Comparison of ENCODE assay signal across 13 cellular contexts in the genomic region with DNA sequence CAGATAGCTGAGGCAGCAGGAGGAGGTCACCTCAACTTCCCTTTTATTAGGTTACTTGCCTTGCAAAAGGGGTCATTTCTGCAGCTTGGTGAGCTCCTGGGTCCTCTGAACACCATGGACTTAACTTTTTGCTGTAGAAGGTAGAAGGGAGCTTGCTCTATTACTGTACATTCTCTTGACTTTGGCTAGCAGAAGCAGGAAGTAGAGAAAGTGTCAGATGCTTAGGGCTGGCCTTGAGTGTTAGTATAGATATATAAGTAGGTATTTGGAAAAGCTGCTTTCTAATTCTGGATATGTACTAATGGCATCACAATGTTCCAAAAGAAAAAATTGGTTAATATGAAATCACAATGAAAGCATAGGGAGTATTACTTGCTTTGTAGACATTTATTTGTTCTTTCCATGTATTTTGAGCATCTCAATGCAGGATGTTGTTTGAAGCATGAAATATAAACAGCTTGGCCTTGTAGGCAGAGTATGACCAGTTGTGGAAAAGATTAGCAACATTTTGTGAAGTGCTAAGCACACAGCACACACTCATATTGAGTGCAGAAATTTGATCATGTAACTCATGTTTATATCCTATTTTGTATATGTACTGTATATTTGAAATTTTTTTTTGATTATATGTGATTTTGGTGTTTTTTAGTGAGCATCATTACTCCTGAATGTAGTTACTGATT.
DNase-seq lines count a peak whose midpoint lies in the region; ATAC-seq and TF ChIP-seq lines count a peak whose summit lies in the region.
"Had no signal": no experiment of that assay in that cellular context is flagged by ENCODE, and none has a peak within 500 bp of the region (broad histone marks: within the 10 kb centered on the region; RNA-seq: fewer than 3 reads in every experiment).

No MANE protein-coding gene starts in this region.

- no peaks in the 10 kb centered on the region for H3K27me3 ChIP-seq in smooth muscle cell (ENCODE audit: low read depth)
- H3K27me3 ChIP-seq in dorsolateral prefrontal cortex, result no peaks in the 10 kb centered on the region

- peaks cover 95% of the 10 kb centered on the region for H3K79me2 ChIP-seq in smooth muscle cell (ENCODE audit: low read depth)

- H3K4me1 ChIP-seq in smooth muscle cell (ENCODE audit: low read depth), result no peaks in the 10 kb centered on the region
- H3K4me1 ChIP-seq: parathyroid adenoma had no signal

- H3K4me3 ChIP-seq in smooth muscle cell (no peak overlapping the region), dorsolateral prefrontal cortex (no peak overlapping the region)

- TF ChIP-seq CTCF in smooth muscle cell (IDR thresholded peaks at IDR 0.05; ENCODE audit: borderline replicate concordance, insufficient read depth, poor library complexity, severe bottlenecking), result no peak
- TF ChIP-seq CTCF in dorsolateral prefrontal cortex (IDR thresholded peaks at IDR 0.05 in 54 of 56, conservative IDR thresholded peaks at IDR 0.05 in 2 of 56; ENCODE audit: low read depth in 1 of 56, partially characterized antibody in 56 of 56), result no peak
- TF ChIP-seq CTCF in MCF 10A (IDR thresholded peaks at IDR 0.05; ENCODE audit: unreplicated experiment), result no peak

- H3K9me3 ChIP-seq in T-helper 17 cell (ENCODE audit: control insufficient read depth, low read length, poor library complexity, severe bottlenecking), result no peaks in the 10 kb centered on the region
- no peaks in the 10 kb centered on the region for H3K9me3 ChIP-seq in smooth muscle cell (replicated peaks; ENCODE audit: low read depth)

- no peaks in the 10 kb centered on the region for H3K27me3 Mint-ChIP-seq in activated naive CD4-positive, alpha-beta T cell treated with anti-CD3 and anti-CD28 coated beads, Interleukin-2, amount 50 U/mL, for 24 hours
- H3K27me3 Mint-ChIP-seq in activated naive CD4-positive, alpha-beta T cell treated with anti-CD3 and anti-CD28 coated beads for 36 hours (ENCODE audit: low read depth), result no peaks in the 10 kb centered on the region
- H3K27me3 Mint-ChIP-seq in T-helper 17 cell (no peaks in the 10 kb centered on the region), immature natural killer cell (ENCODE audit: low read depth in 3 of 3) (peaks cover 0 to 3% (median 0%) of the 10 kb centered on the region in 3 donors), MCF 10A (ENCODE audit: insufficient read depth, unreplicated experiment) (no peaks in the 10 kb centered on the region)

- no peak overlapping the region for H2AFZ ChIP-seq in smooth muscle cell (ENCODE audit: low read depth)
- H2AFZ ChIP-seq: parathyroid adenoma had no signal

- peaks cover 10% of the 10 kb centered on the region for H3K36me3 Mint-ChIP-seq in activated naive CD4-positive, alpha-beta T cell treated with anti-CD3 and anti-CD28 coated beads, Interleukin-2, amount 50 U/mL, for 24 hours
- peaks cover 15% of the 10 kb centered on the region for H3K36me3 Mint-ChIP-seq in activated naive CD4-positive, alpha-beta T cell treated with anti-CD3 and anti-CD28 coated beads for 36 hours (ENCODE audit: low read depth)
- H3K36me3 Mint-ChIP-seq in T-helper 17 cell (ENCODE audit: low read depth) (no peaks in the 10 kb centered on the region), immature natural killer cell (peaks cover under 1 to 6% (median under 1%) of the 10 kb centered on the region in 3 donors), MCF 10A (ENCODE audit: insufficient read depth, unreplicated experiment) (peaks cover 29% of the 10 kb centered on the region)

- peak overlapping the region; percentile 66 for H3K27ac Mint-ChIP-seq in activated naive CD4-positive, alpha-beta T cell treated with anti-CD3 and anti-CD28 coated beads, Interleukin-2, amount 50 U/mL, for 24 hours
- H3K27ac Mint-ChIP-seq in activated naive CD4-positive, alpha-beta T cell treated with anti-CD3 and anti-CD28 coated beads for 36 hours, result no peak overlapping the region
- H3K27ac Mint-ChIP-seq in T-helper 17 cell (peak overlapping the region; percentile 65), immature natural killer cell (peak overlapping the region in 5 of 6 donors; percentile 39 to 77 (median 50)), MCF 10A (ENCODE audit: low read depth, unreplicated experiment) (no peak overlapping the region)

- POLR2A ChIA-PET in MCF 10A (lab: Yijun Ruan, JAX), result interaction anchor here (0.7 to 1.6 kb wide), 4 partner anchors 11 to 208 kb away, joined by 3 to 9 read pairs (median 4); a partner anchor contains a TSS

- H3K4me1 Mint-ChIP-seq in activated naive CD4-positive, alpha-beta T cell treated with anti-CD3 and anti-CD28 coated beads, Interleukin-2, amount 50 U/mL, for 24 hours, result peaks cover 72% of the 10 kb centered on the region
- peaks cover 56% of the 10 kb centered on the region for H3K4me1 Mint-ChIP-seq in activated naive CD4-positive, alpha-beta T cell treated with anti-CD3 and anti-CD28 coated beads for 36 hours (ENCODE audit: low read depth)
- peaks cover 39% of the 10 kb centered on the region for H3K4me1 Mint-ChIP-seq in T-helper 17 cell
- peaks cover 73 to 87% of the 10 kb centered on the region in 2 donors for H3K4me1 Mint-ChIP-seq in immature natural killer cell
- peaks cover 12% of the 10 kb centered on the region for H3K4me1 Mint-ChIP-seq in MCF 10A (ENCODE audit: insufficient read depth, unreplicated experiment)

- ATAC-seq in T-helper 17 cell, result peak; percentile 57
- ATAC-seq: Panc1 had no signal

- DNase-seq in activated naive CD4-positive, alpha-beta T cell treated with anti-CD3 and anti-CD28 coated beads for 36 hours, result no peak
- DNase-seq in T-helper 17 cell (no peak), immature natural killer cell (no peak), smooth muscle cell (lab: John Stamatoyannopoulos, UW; ENCODE audit: unreplicated experiment) (no peak), dorsolateral prefrontal cortex (no peak), HT-29 (ENCODE audit: low spot score) (no peak), MCF 10A (ENCODE audit: unreplicated experiment) (no peak)
- DNase-seq: activated T-cell treated with anti-CD3 and anti-CD28 coated beads, Interleukin-2, amount 50 U/mL, for 1 hour; DMS79 treated with DMSO at 0.1 percent for 48 hours; NCI-H2227 treated with DMSO at 0.1 percent for 48 hours had no signal

- CTCF ChIA-PET in activated naive CD4-positive, alpha-beta T cell treated with anti-CD3 and anti-CD28 coated beads for 36 hours (lab: Charles Lee), result interaction anchor here (1.0 to 1.6 kb wide), 2 partner anchors 10 to 12 kb away, joined by 3 to 5 read pairs; no protein-coding TSS in a partner anchor
- CTCF ChIA-PET in MCF 10A (lab: Yijun Ruan, JAX), result interaction anchor here (1.0 to 1.9 kb wide), 2 partner anchors 12 to 18 kb away, joined by 6 to 17 read pairs; no protein-coding TSS in a partner anchor

- H3K4me3 Mint-ChIP-seq in activated naive CD4-positive, alpha-beta T cell treated with anti-CD3 and anti-CD28 coated beads, Interleukin-2, amount 50 U/mL, for 24 hours, result no peak overlapping the region
- H3K4me3 Mint-ChIP-seq in activated naive CD4-positive, alpha-beta T cell treated with anti-CD3 and anti-CD28 coated beads for 36 hours, result no peak overlapping the region
- no peak overlapping the region for H3K4me3 Mint-ChIP-seq in T-helper 17 cell
- peak overlapping the region in 3 of 5 donors; percentile 0 to 25 (median 1) for H3K4me3 Mint-ChIP-seq in immature natural killer cell
- H3K4me3 Mint-ChIP-seq in MCF 10A (ENCODE audit: unreplicated experiment), result no peak overlapping the region

- no peak overlapping the region for H3K9ac ChIP-seq in smooth muscle cell (ENCODE audit: low read depth)
- H3K9ac ChIP-seq: parathyroid adenoma had no signal

- peaks cover 3% of the 10 kb centered on the region for H3F3A ChIP-seq in smooth muscle cell (ENCODE audit: low read depth)

- no TSS peak for BruUV-seq in MCF 10A (replicated peaks; lab: Mats Ljungman, UMichigan)

- intact Hi-C loops in activated naive CD4-positive, alpha-beta T cell treated with anti-CD3 and anti-CD28 coated beads for 36 hours (cut with micrococcal nuclease), result no loop called here
- intact Hi-C loops in dorsolateral prefrontal cortex (cut with DNase I) (no loop called here), MCF 10A (cut with micrococcal nuclease) (no loop called here)

- no peaks in the 10 kb centered on the region for H3K9me3 Mint-ChIP-seq in activated naive CD4-positive, alpha-beta T cell treated with anti-CD3 and anti-CD28 coated beads, Interleukin-2, amount 50 U/mL, for 24 hours
- H3K9me3 Mint-ChIP-seq in activated naive CD4-positive, alpha-beta T cell treated with anti-CD3 and anti-CD28 coated beads for 36 hours, result no peaks in the 10 kb centered on the region
- H3K9me3 Mint-ChIP-seq in immature natural killer cell (no peaks in the 10 kb centered on the region), MCF 10A (ENCODE audit: unreplicated experiment) (no peaks in the 10 kb centered on the region)

- H4K20me1 ChIP-seq in smooth muscle cell (ENCODE audit: low read depth), result peaks cover 87% of the 10 kb centered on the region

- H3K36me3 ChIP-seq in smooth muscle cell (ENCODE audit: low read depth), result peaks cover under 1% of the 10 kb centered on the region

- H3K4me2 ChIP-seq in smooth muscle cell, result no peak overlapping the region

- H3K27ac ChIP-seq in smooth muscle cell (ENCODE audit: low read depth), result peak overlapping the region; percentile 32
- no peak overlapping the region for H3K27ac ChIP-seq in dorsolateral prefrontal cortex
- H3K27ac ChIP-seq: parathyroid adenoma had no signal

Comparison
In these comparisons a context has a peak if more than half of its experiments do, and no peak if none do; other contexts are left out.
1. H3K27ac Mint-ChIP-seq: peak in activated naive CD4-positive, alpha-beta T cell treated with anti-CD3 and anti-CD28 coated beads, Interleukin-2, amount 50 U/mL, for 24 hours (single experiment), T-helper 17 cell (single experiment) and immature natural killer cell (5 of 6); none in activated naive CD4-positive, alpha-beta T cell treated with anti-CD3 and anti-CD28 coated beads for 36 hours (single experiment) and MCF 10A (single experiment).
2. H3K4me3 Mint-ChIP-seq: peak in immature natural killer cell (3 of 5); none in activated naive CD4-positive, alpha-beta T cell treated with anti-CD3 and anti-CD28 coated beads, Interleukin-2, amount 50 U/mL, for 24 hours (single experiment), activated naive CD4-positive, alpha-beta T cell treated with anti-CD3 and anti-CD28 coated beads for 36 hours (single experiment), T-helper 17 cell (single experiment) and MCF 10A (single experiment).